8 cellular contexts compared by ENCODE assay signal in the genomic region with DNA sequence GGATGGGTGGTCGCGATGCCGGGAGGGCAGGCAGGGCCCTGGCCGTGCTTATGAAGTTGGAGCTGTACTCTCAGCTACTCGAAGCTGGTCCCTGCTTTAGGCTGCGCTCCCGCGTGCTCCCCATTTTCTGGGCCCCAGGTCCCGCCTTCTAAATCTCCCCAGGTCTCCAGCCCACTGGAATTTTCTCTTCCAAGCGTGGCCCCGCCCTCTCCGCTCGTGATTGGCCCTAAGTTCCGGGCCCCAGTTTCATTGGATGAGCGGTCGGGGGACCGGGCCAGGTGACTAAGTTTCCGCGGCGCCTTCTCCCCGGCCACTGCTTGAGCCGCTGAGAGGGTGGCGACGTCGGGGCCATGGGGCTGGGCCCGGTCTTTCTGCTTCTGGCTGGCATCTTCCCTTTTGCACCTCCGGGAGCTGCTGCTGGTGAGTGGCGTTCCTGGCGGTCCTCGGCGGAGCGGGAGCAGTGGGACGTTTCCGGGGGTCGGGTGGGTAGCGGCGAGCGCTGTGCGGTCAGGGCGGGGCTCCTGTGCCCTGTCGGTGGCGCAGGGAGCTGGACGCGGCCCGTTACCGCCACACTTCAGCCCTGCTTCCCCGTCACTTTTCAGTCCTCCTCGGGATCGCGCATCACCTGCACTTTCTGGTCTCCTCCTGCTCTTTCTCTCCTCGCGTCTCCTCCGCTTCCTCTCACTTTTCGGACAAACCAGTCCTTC. TPM values are rescaled to one million over a fixed set of nuclear protein-coding genes. Genes with fewer than 3 reads are reported as not detected.
DNase-seq lines count a peak whose midpoint lies in the region; ATAC-seq and TF ChIP-seq lines count a peak whose summit lies in the region.

A gene (plus strand): TSS at position 313 of the 707 bp plus-strand sequence. CDS start 38 bp downstream, at position 351.

- no peaks in the 10 kb centered on the region for H3K27me3 ChIP-seq in CD8-positive, alpha-beta T cell (ENCODE audit: insufficient read depth, low read length)
- no peaks in the 10 kb centered on the region for H3K27me3 ChIP-seq in kidney epithelial cell (ENCODE audit: control insufficient read depth, insufficient read depth, low read length)

- intact Hi-C loops in CD8-positive, alpha-beta T cell (cut with DNase I, micrococcal nuclease) = loop anchor here in 1 of 2 experiments (10.0 kb wide), 1 partner anchor 499 kb away; a partner anchor contains a TSS

- peaks cover 34% of the 10 kb centered on the region for H3K4me1 ChIP-seq in CD8-positive, alpha-beta T cell (ENCODE audit: insufficient read depth, low read length)

- no peaks in the 10 kb centered on the region for H3K9me3 ChIP-seq in CD8-positive, alpha-beta T cell (ENCODE audit: low read length)

- peak within 1 kb of the TSS; percentile 67 for H3K4me3 ChIP-seq in CD8-positive, alpha-beta T cell (ENCODE audit: low read depth, low read length)
- H3K4me3 ChIP-seq in choroid plexus epithelial cell (ENCODE audit: low read depth, low read length) (peak within 1 kb of the TSS; percentile 89), kidney epithelial cell (ENCODE audit: low read depth, low read length) (peak within 1 kb of the TSS; percentile 87)

- no peaks in the 10 kb centered on the region for H3K36me3 ChIP-seq in CD8-positive, alpha-beta T cell (ENCODE audit: insufficient read depth, low read length)
- no peaks in the 10 kb centered on the region for H3K36me3 ChIP-seq in kidney epithelial cell (ENCODE audit: control insufficient read depth, insufficient read depth, low read length)

- DNase-seq in CD8-positive, alpha-beta T cell = peak in 6 of 7 experiments; percentile 46 to 76 (median 62)
- peak; percentile 85 for DNase-seq in LHCN-M2 (ENCODE audit: low read depth)
- DNase-seq in activated CD4-positive, alpha-beta T cell treated with anti-CD3 and anti-CD28 coated beads for 1 hour = peak; percentile 51
- peak; percentile 85 for DNase-seq in choroid plexus epithelial cell (ENCODE audit: low read depth)
- DNase-seq in kidney epithelial cell (ENCODE audit: low read depth) = peak; percentile 63
- DNase-seq in stimulated activated CD4-positive, alpha-beta T cell treated with anti-CD3 and anti-CD28 coated beads, Interleukin-12 subunit alpha, Interleukin-12 subunit beta, amount 100 ng/mL, for 48 hours (ENCODE audit: low read depth in 2 of 3, low spot score in 1 of 3) = peak; percentile 41 to 67 (median 65)
- DNase-seq in NCI-H524 (lab: John Stamatoyannopoulos, UW) = no peak

- H3K27ac Mint-ChIP-seq in CD8-positive, alpha-beta T cell = peak within 1 kb of the TSS; percentile 92

- H3K36me3 Mint-ChIP-seq in CD8-positive, alpha-beta T cell = peaks cover 12% of the 10 kb centered on the region

- peak; percentile 50 for ATAC-seq in CD8-positive, alpha-beta T cell
- ATAC-seq in GM21515 (IDR thresholded peaks at IDR 0.05; ENCODE audit: unreplicated experiment) = peak; percentile 55

- CTCF ChIA-PET in CD8-positive, alpha-beta T cell (lab: Charles Lee) = interaction anchor here (0.5 to 6.4 kb wide), 4 partner anchors 20 to 39 kb away, joined by 3 to 85 read pairs (median 4); no protein-coding TSS in a partner anchor

- H3K9me3 Mint-ChIP-seq in CD8-positive, alpha-beta T cell = no peaks in the 10 kb centered on the region

- H3K27me3 Mint-ChIP-seq in CD8-positive, alpha-beta T cell (ENCODE audit: low read depth) = no peaks in the 10 kb centered on the region

- POLR2A ChIA-PET in CD8-positive, alpha-beta T cell (lab: Charles Lee) = interaction anchor here (0.6 to 1.5 kb wide), 4 partner anchors 59 to 207 kb away, joined by 3 read pairs; no protein-coding TSS in a partner anchor

- peak within 1 kb of the TSS; percentile 18 for H3K27ac ChIP-seq in CD8-positive, alpha-beta T cell (ENCODE audit: low read depth, low read length)

- H3K4me1 Mint-ChIP-seq in CD8-positive, alpha-beta T cell (ENCODE audit: low read depth) = peaks cover 69% of the 10 kb centered on the region

- H3K4me3 Mint-ChIP-seq in CD8-positive, alpha-beta T cell = peak within 1 kb of the TSS; percentile 94

- TF ChIP-seq CTCF in CD8-positive, alpha-beta T cell (IDR thresholded peaks at IDR 0.05) = no peak
- TF ChIP-seq CTCF in choroid plexus epithelial cell (conservative IDR thresholded peaks at IDR 0.05; ENCODE audit: low read depth, low read length) = no peak
- TF ChIP-seq CTCF in kidney epithelial cell (IDR thresholded peaks at IDR 0.05; ENCODE audit: insufficient read depth, low read length, poor library complexity, severe bottlenecking) = no peak

RNA-seq across cellular contexts. Expression of the gene that starts here (rescaled TPM):
- 1 to 10 TPM; 5.8 to 6.2 TPM for total RNA-seq in CD8-positive, alpha-beta T cell
- total RNA-seq in LHCN-M2 (2014; rRNA removed) = 23.5 and 27.8 TPM in 2 replicates
- polyA plus RNA-seq in LHCN-M2 (2012) = 35.8 TPM
- total RNA-seq in kidney epithelial cell = 33.2 and 48.8 TPM in 2 replicates

Comparison
In these comparisons a context has a peak if more than half of its experiments do, and no peak if none do; other contexts are left out.
1. DNase-seq: peak in CD8-positive, alpha-beta T cell (6 of 7), LHCN-M2 (single experiment), activated CD4-positive, alpha-beta T cell treated with anti-CD3 and anti-CD28 coated beads for 1 hour (single experiment), choroid plexus epithelial cell (single experiment), kidney epithelial cell (single experiment) and stimulated activated CD4-positive, alpha-beta T cell treated with anti-CD3 and anti-CD28 coated beads, Interleukin-12 subunit alpha, Interleukin-12 subunit beta, amount 100 ng/mL, for 48 hours (3 of 3); none in NCI-H524 (0 of 2).
2. Peak in every context shown above with its lines, with median percentiles within 50 percentile points of each other: H3K4me3 ChIP-seq.